Comparison of ENCODE assay signal across 11 cellular contexts in the genomic region with DNA sequence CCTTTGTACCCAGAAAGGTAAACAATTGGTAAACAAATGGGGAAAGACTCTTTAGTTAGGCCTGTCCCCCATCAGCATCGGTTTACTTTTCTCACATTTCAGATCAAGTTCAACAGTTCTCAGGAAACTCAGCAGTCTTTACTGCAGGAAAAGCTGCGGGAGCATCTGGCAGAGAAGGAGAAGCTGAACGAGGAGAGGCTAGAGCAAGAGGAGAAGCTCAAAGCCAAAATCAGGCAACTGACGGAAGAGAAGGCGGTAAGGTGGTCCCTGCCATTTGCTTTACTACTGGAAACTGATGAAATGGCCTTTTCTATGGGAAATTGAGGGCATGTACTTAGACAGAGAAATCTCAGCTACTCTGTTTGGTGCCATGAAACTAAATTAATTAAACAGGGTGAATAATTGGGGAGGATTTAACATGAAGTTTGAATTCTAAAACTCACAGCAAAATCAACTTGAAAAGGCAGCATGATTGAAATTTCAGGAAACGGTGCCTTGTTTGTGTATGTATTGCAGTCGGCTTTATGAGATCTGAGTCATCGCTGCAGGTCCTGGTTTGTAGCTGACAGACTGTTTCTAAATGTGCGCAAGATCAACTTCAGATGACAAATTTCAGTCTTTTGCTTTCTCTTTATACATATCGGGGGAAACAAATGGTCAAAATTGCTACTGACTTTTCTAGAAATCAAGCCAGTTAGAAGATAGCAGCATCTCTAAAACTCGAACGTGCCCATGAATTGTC.
DNase-seq lines count a peak whose midpoint lies in the region; ATAC-seq and TF ChIP-seq lines count a peak whose summit lies in the region.
"Had no signal": no experiment of that assay in that cellular context is flagged by ENCODE, and none has a peak within 500 bp of the region (broad histone marks: within the 10 kb centered on the region; RNA-seq: fewer than 3 reads in every experiment).

No MANE protein-coding gene starts in this region.

- in situ Hi-C loops in ACHN (cut with HindIII; ENCODE audit: low pct_ligation_motif_present, low pct_unique_long_range_greater_than_20kb, low sequenced_read_pairs), result no loop called here

- peaks cover 81% of the 10 kb centered on the region for H3K4me1 Mint-ChIP-seq in dendritic cell treated with granulocyte-macrophage colony-stimulating factor and Interleukin-4, amounts not matched to agents 40 ng/mL and 50 ng/mL, for 4 days (ENCODE audit: low read depth)

- no peaks in the 10 kb centered on the region for H3K9me3 ChIP-seq in sigmoid colon
- H3K9me3 ChIP-seq in effector memory CD4-positive, alpha-beta T cell (ENCODE audit: control insufficient read depth, low read length), result no peaks in the 10 kb centered on the region
- H3K9me3 ChIP-seq: psoas muscle had no signal

- H3K9me3 Mint-ChIP-seq in dendritic cell treated with granulocyte-macrophage colony-stimulating factor and Interleukin-4, amounts not matched to agents 40 ng/mL and 50 ng/mL, for 4 days, result no peaks in the 10 kb centered on the region

- TF ChIP-seq EP300 in sigmoid colon (IDR thresholded peaks at IDR 0.05), result no peak

- intact Hi-C loops in dendritic cell treated with granulocyte-macrophage colony-stimulating factor and Interleukin-4, amounts not matched to agents 40 ng/mL and 50 ng/mL, for 4 days (cut with micrococcal nuclease), result loop anchor here (5.0 kb wide), 1 partner anchor 75 kb away; no protein-coding TSS in a partner anchor
- intact Hi-C loops in sigmoid colon (cut with DNase I), result loop anchor here (5.0 kb wide), 1 partner anchor 85 kb away; no protein-coding TSS in a partner anchor

- H3K27me3 Mint-ChIP-seq in dendritic cell treated with granulocyte-macrophage colony-stimulating factor and Interleukin-4, amounts not matched to agents 40 ng/mL and 50 ng/mL, for 4 days, result peaks cover 11% of the 10 kb centered on the region

- DNase-seq in GM20000 (ENCODE audit: low spot score) (peak; percentile 25), RKO (ENCODE audit: low spot score) (peak; percentile 26), sigmoid colon (no peak), NCI-H446 (lab: John Stamatoyannopoulos, UW) (no peak), ACHN (no peak)
- no peak for DNase-seq in effector memory CD4-positive, alpha-beta T cell
- DNase-seq: NCI-H226; psoas muscle; stimulated activated naive CD4-positive, alpha-beta T cell treated with Interleukin-2 at 50 U/mL for 16 hours had no signal

- WGBS in sigmoid colon, 2 donors, result 30 to 57% methylated on average over 12 of the region's 12 CpGs

- no peak for TF ChIP-seq POLR2A in sigmoid colon (IDR thresholded peaks at IDR 0.05)

- H3K27me3 ChIP-seq in sigmoid colon, result no peaks in the 10 kb centered on the region
- H3K27me3 ChIP-seq in effector memory CD4-positive, alpha-beta T cell (replicated peaks; ENCODE audit: control insufficient read depth, insufficient read depth, low read length, poor library complexity, severe bottlenecking), result no peaks in the 10 kb centered on the region

- peak overlapping the region; percentile 17 for H3K4me3 Mint-ChIP-seq in dendritic cell treated with granulocyte-macrophage colony-stimulating factor and Interleukin-4, amounts not matched to agents 40 ng/mL and 50 ng/mL, for 4 days

- no peaks in the 10 kb centered on the region for H3K36me3 ChIP-seq in sigmoid colon
- H3K36me3 ChIP-seq in effector memory CD4-positive, alpha-beta T cell (ENCODE audit: control insufficient read depth, insufficient read depth, low read length), result no peaks in the 10 kb centered on the region

- no peak for TF ChIP-seq CTCF in GM20000 (IDR thresholded peaks at IDR 0.05; ENCODE audit: extremely low read depth, missing control alignments)
- TF ChIP-seq CTCF in sigmoid colon (IDR thresholded peaks at IDR 0.05), result no peak

- H3K27ac Mint-ChIP-seq in dendritic cell treated with granulocyte-macrophage colony-stimulating factor and Interleukin-4, amounts not matched to agents 40 ng/mL and 50 ng/mL, for 4 days, result peak overlapping the region; percentile 93

- H3K27ac ChIP-seq in sigmoid colon, result peak overlapping the region; percentile 43 to 83 (median 79)
- H3K27ac ChIP-seq in effector memory CD4-positive, alpha-beta T cell (ENCODE audit: insufficient read depth, low read length, poor library complexity, severe bottlenecking), result no peak overlapping the region
- H3K27ac ChIP-seq: psoas muscle had no signal

- no peak overlapping the region for H3K4me3 ChIP-seq in sigmoid colon
- H3K4me3 ChIP-seq in effector memory CD4-positive, alpha-beta T cell (ENCODE audit: insufficient read depth, low read depth, low read length, poor library complexity, severe bottlenecking), result no peak overlapping the region
- H3K4me3 ChIP-seq: psoas muscle had no signal

- peaks cover 0 to 58% (median 58%) of the 10 kb centered on the region in 4 donors for H3K4me1 ChIP-seq in sigmoid colon
- peaks cover 5% of the 10 kb centered on the region for H3K4me1 ChIP-seq in effector memory CD4-positive, alpha-beta T cell (ENCODE audit: control insufficient read depth, insufficient read depth, low read length, poor library complexity, severe bottlenecking)
- H3K4me1 ChIP-seq: psoas muscle had no signal

- H3K36me3 Mint-ChIP-seq in dendritic cell treated with granulocyte-macrophage colony-stimulating factor and Interleukin-4, amounts not matched to agents 40 ng/mL and 50 ng/mL, for 4 days (ENCODE audit: low read depth), result no peaks in the 10 kb centered on the region

- no peak for ATAC-seq in GM19452 (IDR thresholded peaks at IDR 0.05; ENCODE audit: unreplicated experiment)
- ATAC-seq: psoas muscle had no signal

Comparison
In these comparisons a context has a peak if more than half of its experiments do, and no peak if none do; other contexts are left out.
1. DNase-seq: peak in GM20000 (single experiment) and RKO (single experiment); none in sigmoid colon (single experiment), NCI-H446 (0 of 2), effector memory CD4-positive, alpha-beta T cell (0 of 3) and ACHN (single experiment).